ENCODE assay signal across 13 cellular contexts in the genomic region with DNA sequence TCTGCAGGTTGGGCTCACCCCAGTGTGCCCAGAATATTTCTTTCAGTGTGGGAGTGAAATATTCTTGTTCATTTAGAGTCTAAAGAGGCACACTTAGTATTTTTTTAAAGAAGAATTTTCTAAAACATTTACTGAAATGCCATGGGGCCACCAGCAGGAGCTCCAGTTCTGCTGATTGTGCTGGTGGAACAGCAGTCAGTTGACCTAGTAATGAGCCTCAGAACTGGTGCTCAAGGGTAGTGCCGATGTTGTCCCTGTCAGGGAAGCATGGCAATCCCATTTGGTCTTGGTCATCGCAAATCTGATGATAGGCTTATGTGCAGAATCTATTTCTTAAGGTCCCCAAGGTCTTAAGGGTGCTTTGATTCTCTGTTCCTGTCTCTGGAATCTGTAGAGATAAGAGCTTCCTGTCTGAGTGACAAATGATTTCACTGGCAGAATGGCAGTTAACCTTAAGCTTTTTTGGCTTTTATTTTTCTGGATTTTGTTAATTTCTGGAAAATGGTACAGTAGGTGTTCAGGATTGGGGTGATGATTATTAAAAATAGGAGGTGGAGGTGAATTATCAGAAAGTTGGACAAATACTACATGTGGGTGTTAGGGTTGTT. TPM values are rescaled to one million over a fixed set of nuclear protein-coding genes. Genes with fewer than 3 reads are reported as not detected.
A peak's percentile ranks its signal among the peaks of the same experiment; 100 is the strongest.
DNase-seq lines count a peak whose midpoint lies in the region; ATAC-seq and TF ChIP-seq lines count a peak whose summit lies in the region.
"Had no signal": no experiment of that assay in that cellular context is flagged by ENCODE, and none has a peak within 500 bp of the region (broad histone marks: within the 10 kb centered on the region; RNA-seq: fewer than 3 reads in every experiment).

No MANE protein-coding gene starts in this region.

- H3K36me3 Mint-ChIP-seq in activated CD4-positive, alpha-beta T cell treated with anti-CD3 and anti-CD28 coated beads, Interleukin-2, amount 10 ng/mL, durations not matched to agents 24 days and 14 days (ENCODE audit: low read depth): peaks cover 36% of the 10 kb centered on the region
- peaks cover 49% of the 10 kb centered on the region for H3K36me3 Mint-ChIP-seq in HFFc6 (ENCODE audit: low read depth)
- H3K36me3 Mint-ChIP-seq in central memory CD8-positive, alpha-beta T cell (ENCODE audit: insufficient read depth): peaks cover 29% of the 10 kb centered on the region

- H3K27ac Mint-ChIP-seq in activated CD4-positive, alpha-beta T cell treated with anti-CD3 and anti-CD28 coated beads, Interleukin-2, amount 10 ng/mL, durations not matched to agents 24 days and 14 days: peak overlapping the region; percentile 72
- no peak overlapping the region for H3K27ac Mint-ChIP-seq in HFFc6
- peak overlapping the region; percentile 84 for H3K27ac Mint-ChIP-seq in central memory CD8-positive, alpha-beta T cell (ENCODE audit: low read depth)

- H3K9me3 Mint-ChIP-seq in activated CD4-positive, alpha-beta T cell treated with anti-CD3 and anti-CD28 coated beads, Interleukin-2, amount 10 ng/mL, durations not matched to agents 24 days and 14 days: no peaks in the 10 kb centered on the region
- H3K9me3 Mint-ChIP-seq in HFFc6: no peaks in the 10 kb centered on the region
- H3K9me3 Mint-ChIP-seq in central memory CD8-positive, alpha-beta T cell: no peaks in the 10 kb centered on the region

- H4K8ac ChIP-seq in trophoblast cell (ENCODE audit: low read depth, low read length): no peak overlapping the region

- H3K79me1 ChIP-seq in trophoblast cell (ENCODE audit: low read length): peaks cover 5% of the 10 kb centered on the region

- H3K4me1 ChIP-seq in trophoblast cell (ENCODE audit: control insufficient read depth in 1 of 2, insufficient read depth in 2 of 2, low read length in 2 of 2): peaks cover 9 to 10% of the 10 kb centered on the region in 2 experiments

- intact Hi-C loops in activated CD4-positive, alpha-beta T cell treated with anti-CD3 and anti-CD28 coated beads, Interleukin-2, amount 10 ng/mL, durations not matched to agents 24 days and 14 days (cut with micrococcal nuclease): no loop called here

- H3K4me3 ChIP-seq in trophoblast cell (ENCODE audit: low read depth, low read length): no peak overlapping the region
- H3K4me3 ChIP-seq: heart right ventricle had no signal

- H3K9me3 ChIP-seq in trophoblast cell (ENCODE audit: insufficient read depth, low read depth, low read length): peaks cover 2% of the 10 kb centered on the region
- H3K9me3 ChIP-seq: heart right ventricle had no signal

- H3K14ac ChIP-seq in trophoblast cell (ENCODE audit: low read length): no peak overlapping the region

- peaks cover 31% of the 10 kb centered on the region for H3K4me1 Mint-ChIP-seq in activated CD4-positive, alpha-beta T cell treated with anti-CD3 and anti-CD28 coated beads, Interleukin-2, amount 10 ng/mL, durations not matched to agents 24 days and 14 days
- peaks cover 30% of the 10 kb centered on the region for H3K4me1 Mint-ChIP-seq in HFFc6 (ENCODE audit: low read depth)
- peaks cover 66% of the 10 kb centered on the region for H3K4me1 Mint-ChIP-seq in central memory CD8-positive, alpha-beta T cell

- H3K4ac ChIP-seq in trophoblast cell (ENCODE audit: low read depth, low read length): no peak overlapping the region

- WGBS in trophoblast cell (ENCODE audit: extremely low coverage, insufficient coverage, insufficient read length): no CpG with 5 or more reads among the region's 2 CpGs

- ATAC-seq in central memory CD8-positive, alpha-beta T cell (replicated peaks; ENCODE audit: extremely low read depth, poor library complexity, severe bottlenecking): no peak
- ATAC-seq in GM21390 (IDR thresholded peaks at IDR 0.05; ENCODE audit: unreplicated experiment): no peak
- ATAC-seq: heart right ventricle had no signal

- H2BK5ac ChIP-seq in trophoblast cell (ENCODE audit: low read depth, low read length, poor library complexity): peak overlapping the region; percentile 8

- peak; percentile 26; the same call in 1 of the 2 replicates for TF ChIP-seq CTCF in HFFc6 (IDR thresholded peaks at IDR 0.05)

- H3K27ac ChIP-seq in trophoblast cell (ENCODE audit: low read depth, low read length): peak overlapping the region; percentile 54

- peaks cover 11 to 18% of the 10 kb centered on the region in 2 experiments for H3K36me3 ChIP-seq in trophoblast cell (ENCODE audit: control insufficient read depth in 1 of 2, insufficient read depth in 2 of 2, low read length in 2 of 2)

- no peaks in the 10 kb centered on the region for H3K79me2 ChIP-seq in trophoblast cell (ENCODE audit: control insufficient read depth, insufficient read depth, low read length, poor library complexity)

- H4K12ac ChIP-seq in trophoblast cell (ENCODE audit: low read depth, low read length): no peak overlapping the region

- H3K23ac ChIP-seq in trophoblast cell (ENCODE audit: low read length): no peak overlapping the region

- no peaks in the 10 kb centered on the region for H3K27me3 ChIP-seq in trophoblast cell (ENCODE audit: insufficient read depth, low read length)
- H3K27me3 ChIP-seq: heart right ventricle had no signal

- H3K4me2 ChIP-seq in trophoblast cell (ENCODE audit: low read length): no peak overlapping the region

- H2BK12ac ChIP-seq in trophoblast cell (ENCODE audit: low read length): no peak overlapping the region

- no peak overlapping the region for H3K18ac ChIP-seq in trophoblast cell (ENCODE audit: low read length)

- no peak overlapping the region for H3K4me3 Mint-ChIP-seq in activated CD4-positive, alpha-beta T cell treated with anti-CD3 and anti-CD28 coated beads, Interleukin-2, amount 10 ng/mL, durations not matched to agents 24 days and 14 days
- no peak overlapping the region for H3K4me3 Mint-ChIP-seq in HFFc6
- H3K4me3 Mint-ChIP-seq in central memory CD8-positive, alpha-beta T cell: no peak overlapping the region

- H2AK5ac ChIP-seq in trophoblast cell (ENCODE audit: low read length): no peak overlapping the region

- DNase-seq in activated CD4-positive, alpha-beta T cell treated with anti-CD3 and anti-CD28 coated beads, Interleukin-2, amount 10 ng/mL, durations not matched to agents 24 days and 14 days: no peak
- DNase-seq in activated CD4-positive, alpha-beta T cell treated with anti-CD3 and anti-CD28 coated beads for 1 hour: no peak
- no peak for DNase-seq in HFFc6
- DNase-seq in central memory CD8-positive, alpha-beta T cell (ENCODE audit: low spot score in 2 of 2): no peak
- peak in 1 of 2 donors; percentile 23 for DNase-seq in trophoblast cell
- no peak for DNase-seq in NCI-H446 treated with DMSO at 0.1 percent for 48 hours (lab: John Stamatoyannopoulos, UW)
- DNase-seq in NCI-H2227 (lab: John Stamatoyannopoulos, UW; ENCODE audit: unreplicated experiment): no peak
- DNase-seq: COR-L47; heart right ventricle; Karpas-422; stimulated activated CD4-positive, alpha-beta T cell treated with anti-CD3 and anti-CD28 coated beads, Interleukin-12 subunit alpha, Interleukin-12 subunit beta, amount 100 ng/mL, for 4 hours; substantia nigra had no signal

- no peak overlapping the region for H4K91ac ChIP-seq in trophoblast cell (ENCODE audit: low read depth, low read length)

- no peak overlapping the region for H2AFZ ChIP-seq in trophoblast cell (ENCODE audit: insufficient read depth, low read length, poor library complexity)

- peak overlapping the region; percentile 15 for H2BK120ac ChIP-seq in trophoblast cell (ENCODE audit: insufficient read depth, low read length, poor library complexity)

- no peaks in the 10 kb centered on the region for H3K27me3 Mint-ChIP-seq in activated CD4-positive, alpha-beta T cell treated with anti-CD3 and anti-CD28 coated beads, Interleukin-2, amount 10 ng/mL, durations not matched to agents 24 days and 14 days
- no peaks in the 10 kb centered on the region for H3K27me3 Mint-ChIP-seq in HFFc6 (ENCODE audit: insufficient read depth)
- H3K27me3 Mint-ChIP-seq in central memory CD8-positive, alpha-beta T cell: no peaks in the 10 kb centered on the region

- H3K9ac ChIP-seq in trophoblast cell (ENCODE audit: low read length): no peak overlapping the region

RNA-seq across cellular contexts. Expression of a gene that starts 31.3 kb away (rescaled TPM):
- total RNA-seq in activated CD4-positive, alpha-beta T cell treated with anti-CD3 and anti-CD28 coated beads, Interleukin-2, amount 10 ng/mL, durations not matched to agents 24 days and 14 days: 42.6 and 47.0 TPM in 2 replicates
- 10 to 100 TPM; 23.2 to 32.4 (median 26.6) TPM for total RNA-seq in HFFc6 (2021; fragmentation: NEBNext Ultra II Directional; extraction: Animal tissue kit (Norgen Biotek cat#: 25700))
- polyA plus RNA-seq in trophoblast cell (2013): 17.0 TPM in 2 replicates
